ENCODE assay signal across 8 cellular contexts in the genomic region with DNA sequence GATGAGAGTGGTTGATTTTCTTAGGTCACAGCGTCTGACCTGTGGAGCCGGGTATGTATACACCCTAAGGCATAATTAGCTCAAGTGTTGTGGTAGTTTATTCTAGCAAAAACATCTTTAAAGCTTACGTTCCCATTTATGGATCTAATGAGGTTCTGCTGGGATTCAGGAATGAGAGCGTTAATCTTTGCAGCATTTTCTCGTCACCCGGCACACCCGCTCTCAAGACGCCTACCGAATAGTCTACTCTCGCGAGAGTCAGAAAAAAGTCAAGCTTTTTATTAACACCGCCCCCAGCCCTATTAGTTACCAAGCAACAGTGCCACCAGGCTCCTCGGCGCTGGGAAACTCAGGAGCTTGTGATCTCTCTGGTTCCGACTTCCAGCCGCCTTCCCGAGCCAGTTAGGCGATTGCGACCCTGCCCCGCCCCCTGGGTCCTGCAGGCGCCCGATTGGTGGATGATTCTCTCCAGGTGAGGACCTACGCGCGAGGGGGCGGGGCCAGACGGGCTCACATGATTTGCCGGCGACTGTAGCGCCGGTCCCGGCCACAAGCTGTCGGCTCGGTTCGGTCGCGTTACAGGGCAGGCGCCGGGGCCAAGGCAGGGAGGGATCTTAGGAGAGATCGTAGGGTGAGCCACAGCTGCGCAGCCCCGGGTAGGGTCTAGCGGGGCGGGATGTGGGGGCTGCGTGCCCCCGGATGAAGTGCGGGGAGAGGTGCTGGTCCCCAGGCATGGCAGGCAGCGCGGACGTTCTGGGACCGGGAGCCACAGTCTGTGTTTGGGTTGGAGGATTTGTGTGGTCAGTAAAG. TPM values are rescaled to one million over a fixed set of nuclear protein-coding genes. Genes with fewer than 3 reads are reported as not detected.
DNase-seq lines count a peak whose midpoint lies in the region; ATAC-seq and FAIRE-seq lines count a peak whose summit lies in the region.

A gene (plus strand): TSS at position 540 of the 810 bp plus-strand sequence. CDS start 1,443 bp downstream, outside the sequence.

- H3K27ac Mint-ChIP-seq in activated T-helper 2 cell treated with anti-CD3 and anti-CD28 coated beads, Interferon-gamma antibody, Interleukin-2, Interleukin-4, amounts not matched to agents 10 μg/mL and 5 μg/mL and 100 μg/mL, durations not matched to agents 14 hours and 24 hours and 36 hours = peak within 1 kb of the TSS; percentile 75

- peaks cover 21% of the 10 kb centered on the region for H3K36me3 Mint-ChIP-seq in activated T-helper 2 cell treated with anti-CD3 and anti-CD28 coated beads, Interferon-gamma antibody, Interleukin-2, Interleukin-4, amounts not matched to agents 10 μg/mL and 5 μg/mL and 100 μg/mL, durations not matched to agents 14 hours and 24 hours and 36 hours (ENCODE audit: low read depth)

- intact Hi-C loops in activated T-helper 2 cell treated with anti-CD3 and anti-CD28 coated beads, Interferon-gamma antibody, Interleukin-2, Interleukin-4, amounts not matched to agents 10 μg/mL and 5 μg/mL and 100 μg/mL, durations not matched to agents 14 hours and 24 hours and 36 hours (cut with micrococcal nuclease) = loop anchor here (5.0 to 10.0 kb wide), 2 partner anchors 284 to 352 kb away; no protein-coding TSS in a partner anchor

- H3K36me3 ChIP-seq in KOPT-K1 (ENCODE audit: insufficient read depth, low read length) = peaks cover 16% of the 10 kb centered on the region

- H3K9me3 ChIP-seq in KOPT-K1 (ENCODE audit: insufficient read depth, low read length, poor library complexity, severe bottlenecking) = no peaks in the 10 kb centered on the region

- DNase-seq in DMS53 treated with DMSO at 0.1 percent for 48 hours (lab: John Stamatoyannopoulos, UW; ENCODE audit: unreplicated experiment) = peak; percentile 100
- DNase-seq in RCC 7860 (ENCODE audit: low spot score) = peak; percentile 95
- DNase-seq in activated T-helper 2 cell treated with anti-CD3 and anti-CD28 coated beads, Interferon-gamma antibody, Interleukin-2, Interleukin-4, amounts not matched to agents 10 μg/mL and 5 μg/mL and 100 μg/mL, durations not matched to agents 14 hours and 24 hours and 36 hours (ENCODE audit: low spot score) = peak; percentile 90
- DNase-seq in fibroblast of gingiva (ENCODE audit: low read depth) = peak; percentile 90
- peak; percentile 92 for DNase-seq in myocyte (ENCODE audit: low read depth)
- DNase-seq in stimulated activated CD8-positive, alpha-beta memory T cell treated with anti-CD3 and anti-CD28 coated beads, Interleukin-7, amount 100 ng/mL, for 24 hours (ENCODE audit: low read depth) = peak; percentile 86

- peak within 1 kb of the TSS; percentile 32 for H3K27ac ChIP-seq in KOPT-K1 (ENCODE audit: low read depth, low read length, poor library complexity, severe bottlenecking)

- peaks cover 7% of the 10 kb centered on the region for H3K27me3 Mint-ChIP-seq in activated T-helper 2 cell treated with anti-CD3 and anti-CD28 coated beads, Interferon-gamma antibody, Interleukin-2, Interleukin-4, amounts not matched to agents 10 μg/mL and 5 μg/mL and 100 μg/mL, durations not matched to agents 14 hours and 24 hours and 36 hours (ENCODE audit: low read depth)

- peak; percentile 89 for FAIRE-seq in RCC 7860 (lab: Jason Lieb, UNC)

- peak within 1 kb of the TSS; percentile 91 for H3K4me3 Mint-ChIP-seq in activated T-helper 2 cell treated with anti-CD3 and anti-CD28 coated beads, Interferon-gamma antibody, Interleukin-2, Interleukin-4, amounts not matched to agents 10 μg/mL and 5 μg/mL and 100 μg/mL, durations not matched to agents 14 hours and 24 hours and 36 hours (ENCODE audit: low read depth)

- H3K4me1 Mint-ChIP-seq in activated T-helper 2 cell treated with anti-CD3 and anti-CD28 coated beads, Interferon-gamma antibody, Interleukin-2, Interleukin-4, amounts not matched to agents 10 μg/mL and 5 μg/mL and 100 μg/mL, durations not matched to agents 14 hours and 24 hours and 36 hours (ENCODE audit: low read depth) = peaks cover 32% of the 10 kb centered on the region

- H3K9me3 Mint-ChIP-seq in activated T-helper 2 cell treated with anti-CD3 and anti-CD28 coated beads, Interferon-gamma antibody, Interleukin-2, Interleukin-4, amounts not matched to agents 10 μg/mL and 5 μg/mL and 100 μg/mL, durations not matched to agents 14 hours and 24 hours and 36 hours = no peaks in the 10 kb centered on the region

- ATAC-seq in GM21717 (IDR thresholded peaks at IDR 0.05; ENCODE audit: unreplicated experiment) = peak; percentile 76

RNA-seq across cellular contexts. Expression of the gene that starts here (rescaled TPM):
- total RNA-seq in activated T-helper 2 cell treated with anti-CD3 and anti-CD28 coated beads, Interferon-gamma antibody, Interleukin-2, Interleukin-4, amounts not matched to agents 10 μg/mL and 5 μg/mL and 100 μg/mL, durations not matched to agents 14 hours and 24 hours and 36 hours = 1.9 and 2.2 TPM in 2 replicates
- 5.7 and 6.0 TPM in 2 replicates for total RNA-seq in myocyte
- 6.5 TPM for polyA plus RNA-seq in myocyte (2012)

Comparison
In these comparisons a context has a peak if more than half of its experiments do, and no peak if none do; other contexts are left out.
1. Peak in every context shown above with its lines: DNase-seq, ATAC-seq and H3K27ac ChIP-seq.